Comparison of ENCODE assay signal across 16 cellular contexts in the genomic region with DNA sequence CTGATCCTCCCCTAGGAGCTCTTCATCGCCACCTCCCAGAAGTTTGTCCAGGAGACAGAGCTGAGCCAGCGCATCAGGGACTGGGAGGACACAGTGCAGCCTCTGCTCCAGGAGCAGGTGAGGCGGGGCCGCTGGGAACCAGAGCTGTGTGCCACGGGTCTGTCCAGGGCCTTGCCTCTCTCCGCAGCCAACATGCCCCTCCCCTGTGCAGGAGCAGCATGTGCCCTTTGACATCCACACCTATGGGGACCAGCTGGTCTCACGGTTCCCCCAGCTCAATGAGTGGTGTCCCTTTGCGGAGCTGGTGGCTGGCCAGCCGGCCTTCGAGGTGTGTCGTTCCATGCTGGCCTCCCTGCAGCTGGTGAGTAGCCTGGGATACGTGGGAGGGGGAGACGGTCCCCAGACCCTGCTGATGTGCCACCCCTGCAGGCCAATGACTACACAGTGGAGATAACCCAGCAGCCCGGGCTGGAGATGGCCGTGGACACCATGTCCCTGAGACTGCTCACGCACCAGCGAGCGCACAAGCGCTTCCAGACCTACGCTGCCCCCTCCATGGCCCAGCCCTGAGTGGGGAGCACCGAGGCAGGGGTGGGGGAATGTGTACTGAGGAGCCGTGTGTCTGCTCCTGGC. TPM values are rescaled to one million over a fixed set of nuclear protein-coding genes. Genes with fewer than 3 reads are reported as not detected.
DNase-seq lines count a peak whose midpoint lies in the region; ATAC-seq, FAIRE-seq and TF ChIP-seq lines count a peak whose summit lies in the region.
"Had no signal": no experiment of that assay in that cellular context is flagged by ENCODE, and none has a peak within 500 bp of the region (broad histone marks: within the 10 kb centered on the region; RNA-seq: fewer than 3 reads in every experiment).

No MANE protein-coding gene starts in this region.

- H3K36me3 ChIP-seq in A673 (ENCODE audit: insufficient read depth, low read length, poor library complexity, severe bottlenecking) (peaks cover 57% of the 10 kb centered on the region), Caco-2 (ENCODE audit: control insufficient read depth, insufficient read depth, low read length) (no peaks in the 10 kb centered on the region), kidney (ENCODE audit: control insufficient read depth in 1 of 2, insufficient read depth in 2 of 2, low read length in 2 of 2) (peaks cover 8 to 9% of the 10 kb centered on the region in 2 donors)

- no peak for ATAC-seq in HG03565 (IDR thresholded peaks at IDR 0.05; ENCODE audit: unreplicated experiment)
- ATAC-seq: SK-N-SH treated with all-trans-retinoic acid at 6 μM for 48 hours had no signal

- no peaks in the 10 kb centered on the region for H3K27me3 ChIP-seq in A673 (replicated peaks; ENCODE audit: insufficient read depth, low read depth, low read length, poor library complexity)
- no peaks in the 10 kb centered on the region for H3K27me3 ChIP-seq in Caco-2 (replicated peaks; ENCODE audit: control insufficient read depth, insufficient read depth, low read length)

- H3K9me3 ChIP-seq in A673 (ENCODE audit: low read depth, low read length, poor library complexity, severe bottlenecking) = no peaks in the 10 kb centered on the region
- no peaks in the 10 kb centered on the region for H3K9me3 ChIP-seq in Caco-2
- H3K9me3 ChIP-seq in kidney (ENCODE audit: control insufficient read depth in 1 of 2, low read length in 2 of 2) = no peaks in the 10 kb centered on the region
- H3K9me3 ChIP-seq: BLaER1 treated with 17β-estradiol and CSF1 and Interleukin-3, amounts not matched to agents 10 nM and 100 nM had no signal

- H3K9ac ChIP-seq in kidney (ENCODE audit: low read length in 2 of 2) = no peak overlapping the region

- no peak overlapping the region for H3K27ac Mint-ChIP-seq in Caco-2 (ENCODE audit: unreplicated experiment)
- H3K27ac Mint-ChIP-seq in activated CD4-positive, alpha-beta memory T cell treated with anti-CD3 and anti-CD28 coated beads for 36 hours = no peak overlapping the region

- CTCF ChIA-PET in A673 (lab: Charles Lee) (no interaction called here), Caco-2 (lab: Charles Lee) (no interaction called here)
- CTCF ChIA-PET in activated CD4-positive, alpha-beta memory T cell treated with anti-CD3 and anti-CD28 coated beads for 36 hours (lab: Charles Lee) = interaction anchor here (0.6 to 1.9 kb wide), 4 partner anchors 10 to 97 kb away, joined by 3 to 5 read pairs (median 4); a partner anchor contains a TSS

- FAIRE-seq in kidney (lab: Jason Lieb, UNC) = no peak
- FAIRE-seq: H1 had no signal

- peaks cover 14% of the 10 kb centered on the region for H3K4me1 ChIP-seq in A673 (ENCODE audit: insufficient read depth, low read length, poor library complexity, severe bottlenecking)
- H3K4me1 ChIP-seq in Caco-2 = peaks cover 17% of the 10 kb centered on the region
- H3K4me1 ChIP-seq in kidney (ENCODE audit: control insufficient read depth in 1 of 2, insufficient read depth in 1 of 2, low read depth in 1 of 2, low read length in 2 of 2) = peaks cover 11 to 20% of the 10 kb centered on the region in 2 donors

- peak overlapping the region; percentile 89 for H3K4me3 Mint-ChIP-seq in Caco-2 (ENCODE audit: unreplicated experiment)
- H3K4me3 Mint-ChIP-seq in activated CD4-positive, alpha-beta memory T cell treated with anti-CD3 and anti-CD28 coated beads for 36 hours = peak overlapping the region; percentile 2

- H3K4me3 ChIP-seq in A673 (ENCODE audit: low read depth, low read length, poor library complexity, severe bottlenecking) = no peak overlapping the region
- no peak overlapping the region for H3K4me3 ChIP-seq in Caco-2 (ENCODE audit: low read depth, low read length)
- no peak overlapping the region for H3K4me3 ChIP-seq in kidney (ENCODE audit: low read length in 2 of 2)

- DNase-seq in A673 (ENCODE audit: low spot score) (no peak), Caco-2 (peak in 1 of 2 experiments; percentile 38), kidney (peak; percentile 81), SKM-1 treated with dmso at 0.1 percent for 144 hours (lab: John Stamatoyannopoulos, UW; ENCODE audit: unreplicated experiment) (no peak), COLO668 (lab: John Stamatoyannopoulos, UW; ENCODE audit: unreplicated experiment) (no peak)
- no peak for DNase-seq in activated CD4-positive, alpha-beta memory T cell treated with anti-CD3 and anti-CD28 coated beads for 36 hours
- DNase-seq: caudate nucleus; DND-41; effector CD4-positive, alpha-beta T cell; OCI-M1 had no signal

- peaks cover 53% of the 10 kb centered on the region for H3K36me3 Mint-ChIP-seq in Caco-2 (ENCODE audit: insufficient read depth, unreplicated experiment)
- peaks cover 33% of the 10 kb centered on the region for H3K36me3 Mint-ChIP-seq in activated CD4-positive, alpha-beta memory T cell treated with anti-CD3 and anti-CD28 coated beads for 36 hours

- BruUV-seq in A673 (replicated peaks; lab: Mats Ljungman, UMichigan) (TSS peak; percentile 20), Caco-2 (replicated peaks; lab: Mats Ljungman, UMichigan) (TSS peak; percentile 16)

- POLR2A ChIA-PET in A673 (lab: Charles Lee; ENCODE audit: low non-redundant PET) = no interaction called here
- POLR2A ChIA-PET in Caco-2 (lab: Charles Lee) = no interaction called here
- POLR2A ChIA-PET in activated CD4-positive, alpha-beta memory T cell treated with anti-CD3 and anti-CD28 coated beads for 36 hours (lab: Charles Lee) = interaction anchor here (0.7 to 1.4 kb wide), 2 partner anchors 12 to 15 kb away, joined by 6 to 9 read pairs; a partner anchor contains a TSS

- no peaks in the 10 kb centered on the region for H3K9me3 Mint-ChIP-seq in Caco-2 (ENCODE audit: unreplicated experiment)
- no peaks in the 10 kb centered on the region for H3K9me3 Mint-ChIP-seq in activated CD4-positive, alpha-beta memory T cell treated with anti-CD3 and anti-CD28 coated beads for 36 hours

- intact Hi-C loops in A673 (cut with micrococcal nuclease; ENCODE audit: unreplicated experiment) = no loop called here
- intact Hi-C loops in Caco-2 (cut with micrococcal nuclease; ENCODE audit: unreplicated experiment) = no loop called here
- intact Hi-C loops in activated CD4-positive, alpha-beta memory T cell treated with anti-CD3 and anti-CD28 coated beads for 36 hours (cut with micrococcal nuclease) = no loop called here
- intact Hi-C loops in kidney (cut with DNase I) = no loop called here

- TF ChIP-seq CTCF in A673 (conservative IDR thresholded peaks at IDR 0.05; ENCODE audit: low read depth, low read length) (no peak), Caco-2 (IDR thresholded peaks at IDR 0.05; ENCODE audit: insufficient read depth in 1 of 2, low read depth in 1 of 2, low read length in 1 of 2, severe bottlenecking in 1 of 2, unreplicated experiment in 1 of 2) (no peak), kidney (IDR thresholded peaks at IDR 0.05; ENCODE audit: borderline replicate concordance, extremely low read depth, insufficient read depth) (no peak)

- H3K27ac ChIP-seq in A673 (ENCODE audit: low read depth, low read length, poor library complexity, severe bottlenecking) (no peak overlapping the region), kidney (ENCODE audit: low read depth in 2 of 2, low read length in 2 of 2) (no peak overlapping the region)
- H3K27ac ChIP-seq: BLaER1 treated with 17β-estradiol and CSF1 and Interleukin-3, amounts not matched to agents 10 nM and 100 nM had no signal

- no peaks in the 10 kb centered on the region for H3K27me3 Mint-ChIP-seq in Caco-2 (ENCODE audit: insufficient read depth, unreplicated experiment)
- no peaks in the 10 kb centered on the region for H3K27me3 Mint-ChIP-seq in activated CD4-positive, alpha-beta memory T cell treated with anti-CD3 and anti-CD28 coated beads for 36 hours

- H3K4me1 Mint-ChIP-seq in Caco-2 (ENCODE audit: low read depth, unreplicated experiment) = peaks cover 14% of the 10 kb centered on the region
- H3K4me1 Mint-ChIP-seq in activated CD4-positive, alpha-beta memory T cell treated with anti-CD3 and anti-CD28 coated beads for 36 hours (ENCODE audit: low read depth) = peaks cover 28% of the 10 kb centered on the region

RNA-seq across cellular contexts. Expression of a gene that starts 2.5 kb away (rescaled TPM):
- total RNA-seq in A673 (2021) = 0.44 and 5.4 TPM in 2 replicates
- 3.0 and 6.5 TPM in 2 replicates for total RNA-seq in Caco-2 (2022)
- 1 to 10 TPM; 1.9 to 5.6 TPM for total RNA-seq in activated CD4-positive, alpha-beta memory T cell treated with anti-CD3 and anti-CD28 coated beads for 36 hours
- 4.1 TPM for total RNA-seq in kidney
- 1.1 TPM for polyA plus RNA-seq in kidney (ENCODE audit: insufficient read depth, low read depth, low replicate concordance)
- total RNA-seq: H1 had no signal

RNA-seq across cellular contexts. Expression of a gene that starts 6.9 kb away (rescaled TPM):
- total RNA-seq in A673 (2021) (0.58 and 0.98 TPM in 2 replicates), Caco-2 (2022) (3.7 and 3.9 TPM in 2 replicates), kidney (163 TPM)
- total RNA-seq in activated CD4-positive, alpha-beta memory T cell treated with anti-CD3 and anti-CD28 coated beads for 36 hours = 10 to 100 TPM; 64.7 to 65.6 TPM
- 22.2 TPM for polyA plus RNA-seq in kidney (ENCODE audit: insufficient read depth, low read depth, low replicate concordance)

RNA-seq across cellular contexts. Expression of a gene that starts 14.9 kb away (rescaled TPM):
- 135 TPM in 2 replicates for total RNA-seq in A673 (2021)
- total RNA-seq in Caco-2 (2022) = 84.3 and 88.9 TPM in 2 replicates
- 100 to 1,000 TPM; 134 to 138 TPM for total RNA-seq in activated CD4-positive, alpha-beta memory T cell treated with anti-CD3 and anti-CD28 coated beads for 36 hours
- total RNA-seq in kidney = 41.5 TPM
- 31.4 TPM for polyA plus RNA-seq in kidney (ENCODE audit: insufficient read depth, low read depth, low replicate concordance)

RNA-seq across cellular contexts. Expression of a gene that starts 15.4 kb away (rescaled TPM):
- total RNA-seq in A673 (2021) = 79.2 and 79.3 TPM in 2 replicates
- total RNA-seq in Caco-2 (2022) = 68.8 and 77.1 TPM in 2 replicates
- 10 to 100 TPM; 62.1 to 63.8 TPM for total RNA-seq in activated CD4-positive, alpha-beta memory T cell treated with anti-CD3 and anti-CD28 coated beads for 36 hours
- 77.9 TPM for total RNA-seq in kidney
- polyA plus RNA-seq in kidney (ENCODE audit: insufficient read depth, low read depth, low replicate concordance) = 41.7 TPM

RNA-seq across cellular contexts. Expression of a gene that starts 22.8 kb away (rescaled TPM):
- total RNA-seq in A673 (2021) (1.4 and 1.6 TPM in 2 replicates), Caco-2 (2022) (1.1 and 2.0 TPM in 2 replicates), kidney (16.1 TPM)
- total RNA-seq in activated CD4-positive, alpha-beta memory T cell treated with anti-CD3 and anti-CD28 coated beads for 36 hours = 1 to 10 TPM; 6.9 to 7.7 TPM
- polyA plus RNA-seq in kidney (ENCODE audit: insufficient read depth, low read depth, low replicate concordance) = 1.4 TPM
- total RNA-seq: H1, myocyte, pulmonary artery endothelial cell had no signal
- polyA plus RNA-seq: H1 had no signal

Comparison
In these comparisons a context has a peak if more than half of its experiments do, and no peak if none do; other contexts are left out.
1. RNA of a gene that starts 6.9 kb away (total RNA-seq): 163 TPM in kidney (single experiment) and 64.7 to 65.6 TPM in activated CD4-positive, alpha-beta memory T cell treated with anti-CD3 and anti-CD28 coated beads for 36 hours; 3.7 to 3.9 TPM in Caco-2 and 0.58 to 0.98 TPM in A673; every median in the first group is over 10 times any median in the second.